Comparison of ENCODE assay signal across 10 cellular contexts in genomic region chr20:19783966-19784401, GRCh38. TPM values are rescaled to one million over a fixed set of nuclear protein-coding genes. Genes with fewer than 3 reads are reported as not detected.
DNase-seq lines count a peak whose midpoint lies in the region; ATAC-seq, FAIRE-seq and TF ChIP-seq lines count a peak whose summit lies in the region.
"Had no signal": no experiment of that assay in that cellular context is flagged by ENCODE, and none has a peak within 500 bp of the region (broad histone marks: within the 10 kb centered on the region; RNA-seq: fewer than 3 reads in every experiment).

No MANE protein-coding gene starts in this region.

- no peak overlapping the region for H3K14ac ChIP-seq in H9 (ENCODE audit: insufficient read depth, low read length)

- H3K23me2 ChIP-seq in H9 (ENCODE audit: insufficient read length, low read depth, low read length, poor library complexity, severe bottlenecking), result no peaks in the 10 kb centered on the region

- DNase-seq in H9, result no peak
- DNase-seq in SK-MEL-5 (ENCODE audit: low read depth, low spot score), result peak; percentile 60
- peak; percentile 65 to 81 for DNase-seq in foreskin keratinocyte
- DNase-seq in pancreas, result peak in 1 of 6 donors; percentile 50
- DNase-seq in natural killer cell, result no peak
- no peak for DNase-seq in activated naive CD4-positive, alpha-beta T cell (lab: John Stamatoyannopoulos, UW)
- no peak for DNase-seq in T-helper 2 cell treated with Interferon-gamma antibody and Interleukin-4, amounts not matched to agents 5 μg/mL and 100 μg/mL, for 36 hours (ENCODE audit: low spot score)
- DNase-seq: activated CD8-positive, alpha-beta memory T cell treated with anti-CD3 and anti-CD28 coated beads for 24 hours had no signal

- H2BK12ac ChIP-seq in H9 (ENCODE audit: insufficient read length, low read depth, low read length), result no peak overlapping the region

- H3K27ac Mint-ChIP-seq in H9 (no peak overlapping the region), natural killer cell (no peak overlapping the region)
- no peak overlapping the region for H3K27ac Mint-ChIP-seq in T-helper 2 cell treated with Interferon-gamma antibody and Interleukin-4, amounts not matched to agents 5 μg/mL and 100 μg/mL, for 36 hours

- H3K27me3 Mint-ChIP-seq in H9 (ENCODE audit: low read depth), result no peaks in the 10 kb centered on the region
- peaks cover 5 to 9% of the 10 kb centered on the region in 2 donors for H3K27me3 Mint-ChIP-seq in natural killer cell (ENCODE audit: low read depth in 2 of 2)
- H3K27me3 Mint-ChIP-seq in T-helper 2 cell treated with Interferon-gamma antibody and Interleukin-4, amounts not matched to agents 5 μg/mL and 100 μg/mL, for 36 hours (ENCODE audit: low read depth), result no peaks in the 10 kb centered on the region

- peak; percentile 4 for ATAC-seq in foreskin keratinocyte
- ATAC-seq in pancreas, result peak in 3 of 4 donors; percentile 11 to 61 (median 46)
- ATAC-seq in natural killer cell, result no peak
- no peak for ATAC-seq in GM21526 (IDR thresholded peaks at IDR 0.05; ENCODE audit: low FRiP score, unreplicated experiment)

- no peak overlapping the region for H3K9ac ChIP-seq in H9 (ENCODE audit: extremely low read depth, insufficient read length, low read length)

- no peak overlapping the region for H2BK120ac ChIP-seq in H9 (ENCODE audit: low read depth, low read length, poor library complexity, severe bottlenecking)

- no peaks in the 10 kb centered on the region for H4K20me1 ChIP-seq in H9 (ENCODE audit: control insufficient read depth, insufficient read depth, insufficient read length)

- no peak overlapping the region for H2AK5ac ChIP-seq in H9 (ENCODE audit: insufficient read length, low read length)

- no peaks in the 10 kb centered on the region for H3K79me1 ChIP-seq in H9 (ENCODE audit: insufficient read depth, low read depth, low read length, poor library complexity, severe bottlenecking)

- FAIRE-seq in pancreas (lab: Jason Lieb, UNC), result no peak

- H3K4me2 ChIP-seq in H9 (ENCODE audit: insufficient read depth, insufficient read length, low read length), result no peak overlapping the region

- no peak overlapping the region for H2BK5ac ChIP-seq in H9 (ENCODE audit: insufficient read length, low read length)

- no peaks in the 10 kb centered on the region; the same call in 1 of the 2 replicates for H3K4me1 ChIP-seq in H9 (ENCODE audit: insufficient read depth, low read length)
- peaks cover 24% of the 10 kb centered on the region for H3K4me1 ChIP-seq in foreskin keratinocyte
- peaks cover 0 to 8% (median 4%) of the 10 kb centered on the region in 3 donors for H3K4me1 ChIP-seq in pancreas

- peak overlapping the region; percentile 50 for H3K18ac ChIP-seq in H9 (ENCODE audit: insufficient read length, low read depth, low read length)

- no peaks in the 10 kb centered on the region for H3K27me3 ChIP-seq in H9 (ENCODE audit: insufficient read depth, low read length)
- no peaks in the 10 kb centered on the region for H3K27me3 ChIP-seq in foreskin keratinocyte
- no peaks in the 10 kb centered on the region for H3K27me3 ChIP-seq in pancreas

- H3K36me3 ChIP-seq in pancreas, result no peaks in the 10 kb centered on the region

- no peak overlapping the region for H3K4ac ChIP-seq in H9 (ENCODE audit: low read depth, low read length)

- H3K27ac ChIP-seq in H9 (ENCODE audit: insufficient read length, low read depth, low read length), result no peak overlapping the region
- peak overlapping the region; percentile 23 for H3K27ac ChIP-seq in foreskin keratinocyte
- no peak overlapping the region for H3K27ac ChIP-seq in pancreas
- H3K27ac ChIP-seq: HL-60 had no signal

- no CpG with 5 or more reads among the region's 7 CpGs for WGBS in H9 (ENCODE audit: extremely low coverage, insufficient read length, low lambda C conversion rate)
- WGBS in pancreas, 2 donors, result 17 to 25% methylated on average over 7 of the region's 7 CpGs

- H4K8ac ChIP-seq in H9 (replicated peaks; ENCODE audit: insufficient read length, low read depth, low read length), result no peak overlapping the region

- H2BK15ac ChIP-seq in H9 (ENCODE audit: low read depth, low read length), result no peak overlapping the region

- H4K91ac ChIP-seq in H9 (ENCODE audit: insufficient read length, low read depth, low read length), result no peak overlapping the region

- H3K4me3 Mint-ChIP-seq in H9, result no peak overlapping the region
- no peak overlapping the region for H3K4me3 Mint-ChIP-seq in natural killer cell
- H3K4me3 Mint-ChIP-seq in T-helper 2 cell treated with Interferon-gamma antibody and Interleukin-4, amounts not matched to agents 5 μg/mL and 100 μg/mL, for 36 hours, result no peak overlapping the region

- H3T11ph ChIP-seq in H9 (ENCODE audit: low read length), result no peak overlapping the region

- H3K4me1 Mint-ChIP-seq in H9, result peaks cover 23 to 25% of the 10 kb centered on the region in 2 experiments
- H3K4me1 Mint-ChIP-seq in natural killer cell, result peaks cover 0 to 6% of the 10 kb centered on the region in 2 donors
- H3K4me1 Mint-ChIP-seq in T-helper 2 cell treated with Interferon-gamma antibody and Interleukin-4, amounts not matched to agents 5 μg/mL and 100 μg/mL, for 36 hours (ENCODE audit: low read depth), result no peaks in the 10 kb centered on the region

- H3K36me3 Mint-ChIP-seq in H9 (ENCODE audit: insufficient read depth in 1 of 3, low read depth in 3 of 3), result peaks cover 0 to 7% (median 3%) of the 10 kb centered on the region in 3 experiments; a peak in 4 of 7 replicates
- no peaks in the 10 kb centered on the region for H3K36me3 Mint-ChIP-seq in natural killer cell
- H3K36me3 Mint-ChIP-seq in T-helper 2 cell treated with Interferon-gamma antibody and Interleukin-4, amounts not matched to agents 5 μg/mL and 100 μg/mL, for 36 hours (ENCODE audit: low read depth), result no peaks in the 10 kb centered on the region

- H3K23ac ChIP-seq in H9 (ENCODE audit: insufficient read length, low read depth, low read length), result no peak overlapping the region

- H3K56ac ChIP-seq in H9 (ENCODE audit: insufficient read length, low read depth, low read length), result no peak overlapping the region

- H3K9me3 Mint-ChIP-seq in H9, result peaks cover 6 to 8% of the 10 kb centered on the region in 2 experiments
- no peaks in the 10 kb centered on the region for H3K9me3 Mint-ChIP-seq in natural killer cell
- no peaks in the 10 kb centered on the region for H3K9me3 Mint-ChIP-seq in T-helper 2 cell treated with Interferon-gamma antibody and Interleukin-4, amounts not matched to agents 5 μg/mL and 100 μg/mL, for 36 hours

- intact Hi-C loops in pancreas (cut with DNase I), result loop anchor here (5.0 to 10.0 kb wide), 2 partner anchors 208 to 211 kb away; no protein-coding TSS in a partner anchor
- intact Hi-C loops in natural killer cell (cut with micrococcal nuclease), result no loop called here

- H3K9me3 ChIP-seq in H9 (ENCODE audit: control insufficient read depth, low read depth, low read length) (no peaks in the 10 kb centered on the region), pancreas (peaks cover 0 to under 1% (median 0%) of the 10 kb centered on the region in 4 donors)

- H2AFZ ChIP-seq in H9 (ENCODE audit: low read length), result no peak overlapping the region

- H2BK20ac ChIP-seq in H9 (ENCODE audit: low read depth, low read length, poor library complexity, severe bottlenecking), result no peak overlapping the region

- H3K4me3 ChIP-seq in pancreas, result no peak overlapping the region

- in situ Hi-C loops in SK-MEL-5 (cut with HindIII; ENCODE audit: low pct_unique_long_range_greater_than_20kb, low sequenced_read_pairs), result no loop called here

- H3K79me2 ChIP-seq in H9 (ENCODE audit: insufficient read depth, low read length), result no peaks in the 10 kb centered on the region

- TF ChIP-seq CTCF in H9 (conservative IDR thresholded peaks at IDR 0.05) (no peak), foreskin keratinocyte (conservative IDR thresholded peaks at IDR 0.05) (peak; percentile 10), pancreas (IDR thresholded peaks at IDR 0.05) (no peak), natural killer cell (IDR thresholded peaks at IDR 0.05) (no peak)

- no peak overlapping the region for H4K5ac ChIP-seq in H9 (ENCODE audit: insufficient read length, low read depth, low read length)

RNA-seq across cellular contexts. Expression of gene RIN2, which starts 25.9 kb away (rescaled TPM):
- total RNA-seq in H9 (2021) (1.0 and 1.1 TPM in 2 replicates), foreskin keratinocyte (60.1 and 70.2 TPM in 2 replicates), pancreas (10 to 100 TPM; 17.3 to 42.6 (median 21.6) TPM), natural killer cell (1 to 10 TPM in 2 of 3 donors, under 1 TPM in 1; 0.72 to 2.7 (median 2.7) TPM)
- total RNA-seq in SK-MEL-5 (2014; rRNA removed; shearing (Covaris generic)), result 0.03 and 0.13 TPM in 2 replicates
- 0.02 and 0.13 TPM in 2 replicates for polyA plus RNA-seq in SK-MEL-5 (2015; cell fraction: cytosol; rRNA removed)
- 0.15 TPM in 1 of 2 replicates, not detected in the other for polyA plus RNA-seq in SK-MEL-5 (2015; cell fraction: nucleus; rRNA removed)
- polyA plus RNA-seq in foreskin keratinocyte (23.3 and 23.6 TPM in 2 replicates), pancreas (10 to 100 TPM; 10.2 to 24.3 TPM)

Comparison
In these comparisons a context has a peak if more than half of its experiments do, and no peak if none do; other contexts are left out.
1. DNase-seq: peak in SK-MEL-5 (single experiment) and foreskin keratinocyte (2 of 2); none in H9 (single experiment), natural killer cell (single experiment), activated naive CD4-positive, alpha-beta T cell (0 of 4) and T-helper 2 cell treated with Interferon-gamma antibody and Interleukin-4, amounts not matched to agents 5 μg/mL and 100 μg/mL, for 36 hours (single experiment).
2. ATAC-seq: peak in foreskin keratinocyte (single experiment) and pancreas (3 of 4); none in natural killer cell (0 of 3) and GM21526 (single experiment).